1 cellular context compared by ENCODE assay signal in genomic region chr21:44326716-44327602, GRCh38.
TF ChIP-seq lines count a peak whose summit lies in the region.

No MANE protein-coding gene starts in this region.

TF ChIP-seq in HepG2, 621 proteins besides CTCF, POLR2A, EP300 and RAD21:
- TF ChIP-seq RBFOX2 (IDR thresholded peaks at IDR 0.05; ENCODE audit: low read depth, low read length) = 0 out of 2 replicates have a peak, but pooled peaks have one; percentile 16
- TF ChIP-seq ZNF883 (CRISPR knock-in tag; IDR thresholded peaks at IDR 0.05; ENCODE audit: not compliant biosample characterization) = peak; percentile 26
- TF ChIP-seq AGO2 (optimal IDR thresholded peaks at IDR 0.05; ENCODE audit: low read depth, low read length) = peak; percentile 64
- peak; percentile 99 for TF ChIP-seq ZBTB33 (CRISPR knock-in tag; IDR thresholded peaks at IDR 0.05)
- TF ChIP-seq HNRNPL (IDR thresholded peaks at IDR 0.05; ENCODE audit: low read depth, low read length) = peak; percentile 65; the same call in 1 of the 2 replicates
- TF ChIP-seq TRAFD1 (CRISPR knock-in tag; IDR thresholded peaks at IDR 0.05; ENCODE audit: borderline replicate concordance) = no peak
